Comparison of ENCODE assay signal across 20 cellular contexts in genomic region chr9:129305246-129305645, GRCh38.
DNase-seq lines count a peak whose midpoint lies in the region; ATAC-seq and TF ChIP-seq lines count a peak whose summit lies in the region.
"Had no signal": no experiment of that assay in that cellular context is flagged by ENCODE, and none has a peak within 500 bp of the region (broad histone marks: within the 10 kb centered on the region; RNA-seq: fewer than 3 reads in every experiment).

No MANE protein-coding gene starts in this region.

- peaks cover 0 to 7% (median 0%) of the 10 kb centered on the region in 7 donors for H3K27me3 ChIP-seq in spleen (replicated peaks in 1 of 7)

- peaks cover 0 to 16% (median 8%) of the 10 kb centered on the region in 8 donors for H3K9me3 ChIP-seq in spleen

- TF ChIP-seq CTCF in natural killer cell (IDR thresholded peaks at IDR 0.05) (no peak), spleen (IDR thresholded peaks at IDR 0.05 in 8 of 11, conservative IDR thresholded peaks at IDR 0.05 in 3 of 11) (no peak)

- no peaks in the 10 kb centered on the region for H3K4me1 ChIP-seq in spleen

- H3K36me3 ChIP-seq in spleen: no peaks in the 10 kb centered on the region

- ATAC-seq in activated CD8-positive, alpha-beta memory T cell treated with anti-CD3 and anti-CD28 coated beads, Interleukin-2, amount 10 ng/mL, durations not matched to agents 7 days and 5 days: no peak
- ATAC-seq in natural killer cell: no peak
- no peak for ATAC-seq in natural killer cell treated with Interleukin-12 subunit alpha and Interleukin-12 subunit beta and Interleukin-15 and Interleukin-18, amount 100 ng/mL, for 72 hours
- ATAC-seq in HG02610 (IDR thresholded peaks at IDR 0.05; ENCODE audit: unreplicated experiment): no peak
- ATAC-seq: GM12878 had no signal

- no peak for TF ChIP-seq POLR2A in spleen (IDR thresholded peaks at IDR 0.05)

- no peak overlapping the region for H3K27ac Mint-ChIP-seq in activated CD8-positive, alpha-beta memory T cell treated with anti-CD3 and anti-CD28 coated beads, Interleukin-2, amount 10 ng/mL, durations not matched to agents 7 days and 5 days
- no peak overlapping the region for H3K27ac Mint-ChIP-seq in natural killer cell
- no peak overlapping the region for H3K27ac Mint-ChIP-seq in natural killer cell treated with Interleukin-12 subunit alpha and Interleukin-12 subunit beta and Interleukin-15 and Interleukin-18, amount 100 ng/mL, for 72 hours
- H3K27ac Mint-ChIP-seq: IgD-negative memory B cell had no signal

- peaks cover 16% of the 10 kb centered on the region for H3K27me3 Mint-ChIP-seq in activated CD8-positive, alpha-beta memory T cell treated with anti-CD3 and anti-CD28 coated beads, Interleukin-2, amount 10 ng/mL, durations not matched to agents 7 days and 5 days
- H3K27me3 Mint-ChIP-seq in natural killer cell (ENCODE audit: low read depth in 2 of 2): peaks cover 7 to 15% of the 10 kb centered on the region in 2 donors
- H3K27me3 Mint-ChIP-seq in natural killer cell treated with Interleukin-12 subunit alpha and Interleukin-12 subunit beta and Interleukin-15 and Interleukin-18, amount 100 ng/mL, for 72 hours: peaks cover 7% of the 10 kb centered on the region in 2 donors

- intact Hi-C loops in natural killer cell (cut with micrococcal nuclease) (no loop called here), spleen (cut with DNase I; ENCODE audit: low total_unique reads) (no loop called here)

- no peak overlapping the region for H3K27ac ChIP-seq in spleen
- H3K27ac ChIP-seq: GM23248 had no signal

- peak; percentile 35 for DNase-seq in activated CD8-positive, alpha-beta memory T cell treated with anti-CD3 and anti-CD28 coated beads, Interleukin-2, amount 10 ng/mL, durations not matched to agents 7 days and 5 days
- DNase-seq in activated CD8-positive, alpha-beta memory T cell treated with anti-CD3 and anti-CD28 coated beads, Interleukin-2, amount 50 U/mL, for 4 hours: no peak
- DNase-seq in natural killer cell (peak; percentile 4), spleen (peak; percentile 36), SW 1271 (lab: John Stamatoyannopoulos, UW) (no peak), C1 segment of cervical spinal cord (lab: John Stamatoyannopoulos, UW) (no peak)
- no peak for DNase-seq in natural killer cell treated with Interleukin-12 subunit alpha and Interleukin-12 subunit beta and Interleukin-15 and Interleukin-18, amount 100 ng/mL, for 72 hours (ENCODE audit: low spot score)
- DNase-seq: 8988T, DMS79 treated with DMSO at 0.1 percent for 48 hours, GM23248, HCEC 1CT, Kasumi-1, MM.1S, NCI-H1092 treated with DMSO at 0.1 percent for 48 hours, NCI-H1694, NCI-H226, NCI-H524 treated with DMSO at 0.1 percent for 48 hours had no signal

- H3K4me3 Mint-ChIP-seq in activated CD8-positive, alpha-beta memory T cell treated with anti-CD3 and anti-CD28 coated beads, Interleukin-2, amount 10 ng/mL, durations not matched to agents 7 days and 5 days: no peak overlapping the region
- no peak overlapping the region for H3K4me3 Mint-ChIP-seq in natural killer cell
- H3K4me3 Mint-ChIP-seq in natural killer cell treated with Interleukin-12 subunit alpha and Interleukin-12 subunit beta and Interleukin-15 and Interleukin-18, amount 100 ng/mL, for 72 hours: no peak overlapping the region
- H3K4me3 Mint-ChIP-seq: IgD-negative memory B cell had no signal

- 33 to 92% (median 88%) methylated on average over 2 to 8 of the region's 8 CpGs for whole genome bisulfite sequencing in spleen, 5 donors

- CTCF ChIA-PET in activated CD8-positive, alpha-beta memory T cell treated with anti-CD3 and anti-CD28 coated beads, Interleukin-2, amount 10 ng/mL, durations not matched to agents 7 days and 5 days (lab: Charles Lee): interaction anchor here (0.7 kb wide), 1 partner anchor 133 kb away, joined by 3 read pairs; no protein-coding TSS in a partner anchor

- H3K9me3 Mint-ChIP-seq in activated CD8-positive, alpha-beta memory T cell treated with anti-CD3 and anti-CD28 coated beads, Interleukin-2, amount 10 ng/mL, durations not matched to agents 7 days and 5 days (ENCODE audit: low read depth): peaks cover 3% of the 10 kb centered on the region
- no peaks in the 10 kb centered on the region for H3K9me3 Mint-ChIP-seq in natural killer cell
- no peaks in the 10 kb centered on the region for H3K9me3 Mint-ChIP-seq in natural killer cell treated with Interleukin-12 subunit alpha and Interleukin-12 subunit beta and Interleukin-15 and Interleukin-18, amount 100 ng/mL, for 72 hours

- no peak overlapping the region for H3K4me3 ChIP-seq in spleen
- H3K4me3 ChIP-seq: GM12878, GM23248 had no signal

- no peaks in the 10 kb centered on the region for H3K4me1 Mint-ChIP-seq in activated CD8-positive, alpha-beta memory T cell treated with anti-CD3 and anti-CD28 coated beads, Interleukin-2, amount 10 ng/mL, durations not matched to agents 7 days and 5 days
- no peaks in the 10 kb centered on the region for H3K4me1 Mint-ChIP-seq in natural killer cell
- H3K4me1 Mint-ChIP-seq in natural killer cell treated with Interleukin-12 subunit alpha and Interleukin-12 subunit beta and Interleukin-15 and Interleukin-18, amount 100 ng/mL, for 72 hours (ENCODE audit: low read depth in 2 of 2): no peaks in the 10 kb centered on the region
- H3K4me1 Mint-ChIP-seq: IgD-negative memory B cell had no signal

- H3K36me3 Mint-ChIP-seq in activated CD8-positive, alpha-beta memory T cell treated with anti-CD3 and anti-CD28 coated beads, Interleukin-2, amount 10 ng/mL, durations not matched to agents 7 days and 5 days: peaks cover 3% of the 10 kb centered on the region
- peaks cover 4% of the 10 kb centered on the region for H3K36me3 Mint-ChIP-seq in natural killer cell
- H3K36me3 Mint-ChIP-seq in natural killer cell treated with Interleukin-12 subunit alpha and Interleukin-12 subunit beta and Interleukin-15 and Interleukin-18, amount 100 ng/mL, for 72 hours: no peaks in the 10 kb centered on the region
- H3K36me3 Mint-ChIP-seq: IgD-negative memory B cell had no signal

Comparison
In these comparisons a context has a peak if more than half of its experiments do, and no peak if none do; other contexts are left out.
1. DNase-seq: peak in activated CD8-positive, alpha-beta memory T cell treated with anti-CD3 and anti-CD28 coated beads, Interleukin-2, amount 10 ng/mL, durations not matched to agents 7 days and 5 days (single experiment), natural killer cell (single experiment) and spleen (single experiment); none in activated CD8-positive, alpha-beta memory T cell treated with anti-CD3 and anti-CD28 coated beads, Interleukin-2, amount 50 U/mL, for 4 hours (single experiment), natural killer cell treated with Interleukin-12 subunit alpha and Interleukin-12 subunit beta and Interleukin-15 and Interleukin-18, amount 100 ng/mL, for 72 hours (single experiment), SW 1271 (0 of 2) and C1 segment of cervical spinal cord (0 of 14).